In the genomic region with DNA sequence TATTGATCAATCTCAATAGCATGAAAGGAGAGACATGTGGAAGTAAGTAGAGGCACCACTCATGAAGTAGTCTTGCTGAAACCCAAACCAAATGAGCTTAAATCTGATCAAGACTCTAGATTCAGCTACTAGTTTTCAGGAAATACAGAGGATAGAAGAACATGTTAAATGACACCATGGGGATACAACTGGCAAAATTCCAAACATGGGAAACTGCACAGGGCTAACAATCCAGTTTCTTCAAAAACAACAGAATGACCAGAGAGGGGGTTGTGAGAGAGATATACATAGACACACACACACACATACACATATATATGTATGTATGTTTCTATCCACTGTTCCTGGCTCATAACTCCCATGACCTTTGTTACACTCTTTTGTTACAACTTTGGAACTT, we compare ENCODE assay signal across 29 cellular contexts. TPM values are rescaled to one million over a fixed set of nuclear protein-coding genes. Genes with fewer than 3 reads are reported as not detected.
"Had no signal": no experiment of that assay in that cellular context is flagged by ENCODE, and none has a peak within 500 bp of the region (broad histone marks: within the 10 kb centered on the region; RNA-seq: fewer than 3 reads in every experiment).

No MANE protein-coding gene starts in this region.

- H3K4me1 ChIP-seq: esophagus squamous epithelium, gastrocnemius medialis, heart right ventricle, left lung, lower lobe of right lung had no signal

- DNase-seq: cortex of kidney; effector CD8-positive, alpha-beta T cell; effector memory CD8-positive, alpha-beta T cell; endodermal cell; erythroblast; esophagus squamous epithelium; foreskin fibroblast; foreskin melanocyte; gastrocnemius medialis; glutamatergic neuron; head of caudate nucleus; heart right ventricle; hippocampal formation; left cardiac atrium; left lung; left ventricle myocardium superior; lower lobe of right lung; mesenchymal stem cell; mucosa of descending colon; naive B cell; naive thymus-derived CD8-positive, alpha-beta T cell had no signal

- ATAC-seq: effector memory CD8-positive, alpha-beta T cell; esophagus mucosa; gastrocnemius medialis; heart right ventricle; left cardiac atrium; left lung; left ventricle myocardium superior; lower lobe of right lung; mucosa of descending colon; naive thymus-derived CD8-positive, alpha-beta T cell had no signal

- H3K27ac ChIP-seq: epithelial cell of prostate, esophagus squamous epithelium, gastrocnemius medialis, heart right ventricle, left lung, lower lobe of right lung had no signal

- H3K4me3 ChIP-seq: esophagus squamous epithelium, gastrocnemius medialis, heart right ventricle, left lung, lower lobe of right lung, mucosa of descending colon had no signal

- H3K27ac Mint-ChIP-seq: dendritic cell treated with granulocyte-macrophage colony-stimulating factor and Interleukin-4, amounts not matched to agents 40 ng/mL and 50 ng/mL, for 4 days; effector memory CD8-positive, alpha-beta T cell; endodermal cell; mesothelial cell of epicardium; naive B cell; naive thymus-derived CD8-positive, alpha-beta T cell had no signal

- H3K4me3 Mint-ChIP-seq: dendritic cell treated with granulocyte-macrophage colony-stimulating factor and Interleukin-4, amounts not matched to agents 40 ng/mL and 50 ng/mL, for 4 days; effector memory CD8-positive, alpha-beta T cell; endodermal cell; mesothelial cell of epicardium; naive B cell; naive thymus-derived CD8-positive, alpha-beta T cell had no signal

- H3K36me3 Mint-ChIP-seq: mesothelial cell of epicardium had no signal

- H3K27me3 ChIP-seq: gastrocnemius medialis, heart right ventricle, left lung had no signal

- H3K4me1 Mint-ChIP-seq: endodermal cell, mesothelial cell of epicardium had no signal

- H3K36me3 ChIP-seq: esophagus squamous epithelium, gastrocnemius medialis, heart right ventricle, left lung, lower lobe of right lung had no signal

- H3K27me3 Mint-ChIP-seq: dendritic cell treated with granulocyte-macrophage colony-stimulating factor and Interleukin-4, amounts not matched to agents 40 ng/mL and 50 ng/mL, for 4 days; naive B cell had no signal

- FAIRE-seq: endometrium, islet of Langerhans, keratinocyte had no signal

RNA-seq across cellular contexts. Expression of gene SKA3, which starts 44.9 kb away (rescaled TPM):
- total RNA-seq: mesenteric fat pad had no signal
